In genomic region chr7:32495298-32496051, GRCh38 we compare ENCODE assay signal across 1 cellular context.
TF ChIP-seq lines count a peak whose summit lies in the region.

AVL9 (plus strand) TSS chr7:32495489; CDS start chr7:32495710, 221 bp downstream.

TF ChIP-seq in HepG2, 621 proteins besides CTCF, POLR2A, EP300 and RAD21 (continued from another document and continues in another):
- 0 out of 2 replicates have a peak, but pooled peaks have one; percentile 48 for TF ChIP-seq ELK4 (CRISPR knock-in tag; IDR thresholded peaks at IDR 0.05; ENCODE audit: borderline replicate concordance)
- TF ChIP-seq ZNF317 (CRISPR knock-in tag; IDR thresholded peaks at IDR 0.05) = no peak; the same call in none of the 2 replicates
- TF ChIP-seq ZFP37 (CRISPR knock-in tag; IDR thresholded peaks at IDR 0.05; ENCODE audit: borderline replicate concordance) = peak; percentile 72; the same call in 1 of the 2 replicates
- peak; percentile 66 for TF ChIP-seq ISL2 (CRISPR knock-in tag; IDR thresholded peaks at IDR 0.05)
- TF ChIP-seq AHDC1 (CRISPR knock-in tag; IDR thresholded peaks at IDR 0.05; ENCODE audit: borderline replicate concordance) = peak; percentile 43; the same call in 1 of the 2 replicates
- no peak for TF ChIP-seq ZEB1 (IDR thresholded peaks at IDR 0.05; ENCODE audit: insufficient replicate concordance, low read depth)
- TF ChIP-seq ZHX2 (IDR thresholded peaks at IDR 0.05; ENCODE audit: low read depth) = no peak
- TF ChIP-seq ZHX2 (CRISPR knock-in tag; IDR thresholded peaks at IDR 0.05; ENCODE audit: borderline replicate concordance) = peak; percentile 82
- TF ChIP-seq ZNF274 (CRISPR knock-in tag; IDR thresholded peaks at IDR 0.05) = peak; percentile 90
- TF ChIP-seq MAZ (IDR thresholded peaks at IDR 0.05; ENCODE audit: borderline replicate concordance, low read depth, low read length) = peak; percentile 85
- peak; percentile 85 for TF ChIP-seq MAZ (CRISPR knock-in tag; IDR thresholded peaks at IDR 0.05; ENCODE audit: low read depth)
- 0 out of 2 replicates have a peak, but pooled peaks have one; percentile 25 for TF ChIP-seq ZNF800 (CRISPR knock-in tag; IDR thresholded peaks at IDR 0.05)
- peak; percentile 94 for TF ChIP-seq ZNF501 (CRISPR knock-in tag; IDR thresholded peaks at IDR 0.05)
- TF ChIP-seq HIC2 (CRISPR knock-in tag; IDR thresholded peaks at IDR 0.05; ENCODE audit: low read depth) = no peak
- no peak for TF ChIP-seq ZNF703 (CRISPR knock-in tag; IDR thresholded peaks at IDR 0.05; ENCODE audit: borderline replicate concordance)
- peak; percentile 93 for TF ChIP-seq ZBTB7B (CRISPR knock-in tag; IDR thresholded peaks at IDR 0.05)
- TF ChIP-seq PLRG1 (conservative IDR thresholded peaks at IDR 0.05) = no peak
- peak; percentile 61 for TF ChIP-seq POLR2AphosphoS5 (IDR thresholded peaks at IDR 0.05; ENCODE audit: low read depth, low read length)
- TF ChIP-seq HMGXB3 (CRISPR knock-in tag; IDR thresholded peaks at IDR 0.05; ENCODE audit: borderline replicate concordance) = peak; percentile 75; the same call in 1 of the 2 replicates
- no peak for TF ChIP-seq CHCHD3 (CRISPR knock-in tag; IDR thresholded peaks at IDR 0.05)
- no peak for TF ChIP-seq NBN (conservative IDR thresholded peaks at IDR 0.05)
- TF ChIP-seq PRDM4 (CRISPR knock-in tag; IDR thresholded peaks at IDR 0.05; ENCODE audit: borderline replicate concordance) = 0 out of 2 replicates have a peak, but pooled peaks have one; percentile 58
- no peak for TF ChIP-seq MBNL3 (CRISPR knock-in tag; conservative IDR thresholded peaks at IDR 0.05)
- 0 out of 2 replicates have a peak, but pooled peaks have one; percentile 54 for TF ChIP-seq JUND (CRISPR knock-in tag; IDR thresholded peaks at IDR 0.05)
- TF ChIP-seq ZNF772 (CRISPR knock-in tag; IDR thresholded peaks at IDR 0.05) = peak; percentile 21
- TF ChIP-seq ZNF740 (CRISPR knock-in tag; IDR thresholded peaks at IDR 0.05) = no peak
- TF ChIP-seq SRY (CRISPR knock-in tag; IDR thresholded peaks at IDR 0.05) = peak; percentile 83; the same call in 1 of the 2 replicates
- peak; percentile 81; the same call in 1 of the 2 replicates for TF ChIP-seq ATF5 (CRISPR knock-in tag; IDR thresholded peaks at IDR 0.05; ENCODE audit: low read depth)
